8 cellular contexts compared by ENCODE assay signal in genomic region chr21:37862536-37862935, GRCh38. TPM values are rescaled to one million over a fixed set of nuclear protein-coding genes. Genes with fewer than 3 reads are reported as not detected.
DNase-seq lines count a peak whose midpoint lies in the region; ATAC-seq and TF ChIP-seq lines count a peak whose summit lies in the region.

No MANE protein-coding gene starts in this region.

- no peak overlapping the region for H3K4me3 ChIP-seq in body of pancreas
- no peak overlapping the region for H3K4me3 ChIP-seq in neuron (ENCODE audit: low read length)

- H3K9me3 ChIP-seq in body of pancreas (no peaks in the 10 kb centered on the region), neuron (ENCODE audit: low read length) (no peaks in the 10 kb centered on the region)

- no peak for TF ChIP-seq POLR2A in body of pancreas (IDR thresholded peaks at IDR 0.05)
- no peak for TF ChIP-seq POLR2A in GM18505 (IDR thresholded peaks at IDR 0.05; ENCODE audit: borderline replicate concordance, extremely low read depth, insufficient read depth, insufficient read length)

- intact Hi-C loops in body of pancreas (cut with DNase I) = no loop called here

- DNase-seq in NCI-H2081 (lab: John Stamatoyannopoulos, UW) (peak; percentile 25 to 45), NCI-H2081 treated with DMSO at 0.1 percent for 48 hours (lab: John Stamatoyannopoulos, UW) (no peak), NCI-H1694 treated with DMSO at 0.1 percent for 48 hours (lab: John Stamatoyannopoulos, UW) (peak; percentile 93), body of pancreas (peak in 1 of 4 donors; percentile 43), amniotic stem cell (lab: John Stamatoyannopoulos, UW) (no peak)

- peaks cover 7% of the 10 kb centered on the region for H3K4me1 ChIP-seq in body of pancreas
- H3K4me1 ChIP-seq in neuron (ENCODE audit: insufficient read depth, low read length) = no peaks in the 10 kb centered on the region

- TF ChIP-seq CTCF in body of pancreas (IDR thresholded peaks at IDR 0.05) = no peak

- peak overlapping the region; percentile 96 for H2AFZ ChIP-seq in neuron (ENCODE audit: low read depth, low read length)

- no peaks in the 10 kb centered on the region for H3K36me3 ChIP-seq in body of pancreas (replicated peaks in 1 of 2; ENCODE audit: insufficient read depth in 1 of 2, low read depth in 2 of 2)
- no peaks in the 10 kb centered on the region for H3K36me3 ChIP-seq in neuron (ENCODE audit: insufficient read depth, low read length)

- H3K27ac ChIP-seq in body of pancreas = no peak overlapping the region

- H3K27me3 ChIP-seq in body of pancreas = no peaks in the 10 kb centered on the region
- no peaks in the 10 kb centered on the region for H3K27me3 ChIP-seq in neuron (ENCODE audit: insufficient read depth, low read length)

- WGBS in body of pancreas, 2 donors = 26 to 41% methylated on average over 2 of the region's 2 CpGs

- ATAC-seq in body of pancreas (peak; percentile 69), GM19463 (IDR thresholded peaks at IDR 0.05; ENCODE audit: unreplicated experiment) (no peak), GM18505 (IDR thresholded peaks at IDR 0.05; ENCODE audit: unreplicated experiment) (no peak)

RNA-seq across cellular contexts. Expression of gene KCNJ6, which starts 53.7 kb away (rescaled TPM):
- under 1 TPM; under 0.01 to 0.78 TPM for total RNA-seq in body of pancreas

Comparison
In these comparisons a context has a peak if more than half of its experiments do, and no peak if none do; other contexts are left out.
1. DNase-seq: peak in NCI-H2081 (2 of 2) and NCI-H1694 treated with DMSO at 0.1 percent for 48 hours (single experiment); none in NCI-H2081 treated with DMSO at 0.1 percent for 48 hours (single experiment) and amniotic stem cell (single experiment).